17 cellular contexts compared by ENCODE assay signal in the genomic region with DNA sequence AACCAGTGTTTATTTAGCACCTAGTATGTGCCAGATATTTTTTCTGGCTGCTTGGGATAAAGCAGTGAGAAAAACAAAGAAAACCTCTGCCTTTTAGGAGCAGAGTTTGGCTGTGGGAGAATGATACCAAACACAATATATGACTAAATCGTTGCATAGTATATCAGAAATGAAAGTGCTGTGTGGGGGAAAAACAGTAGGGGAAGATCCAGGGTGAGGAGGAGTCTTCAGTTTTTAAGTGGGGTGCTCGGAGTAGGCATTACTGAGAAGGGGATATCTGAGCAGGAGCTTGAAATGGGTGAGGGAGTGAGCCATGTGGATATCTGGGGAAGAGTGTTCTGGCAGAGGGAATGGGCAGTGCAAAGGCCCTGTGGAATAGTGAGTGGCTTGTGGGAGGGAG.
"Had no signal": no experiment of that assay in that cellular context is flagged by ENCODE, and none has a peak within 500 bp of the region (broad histone marks: within the 10 kb centered on the region; RNA-seq: fewer than 3 reads in every experiment).

No MANE protein-coding gene starts in this region.

- H3K4me1 Mint-ChIP-seq: activated naive CD8-positive, alpha-beta T cell treated with anti-CD3 and anti-CD28 coated beads, Interleukin-2, amount 10 ng/mL, durations not matched to agents 7 days and 5 days had no signal

- DNase-seq: activated CD4-positive, alpha-beta T cell treated with anti-CD3 and anti-CD28 coated beads, Interleukin-2, amount 50 U/mL, for 4 hours; activated CD4-positive, CD25-positive, alpha-beta regulatory T cell; activated CD8-positive, alpha-beta memory T cell treated with anti-CD3 and anti-CD28 coated beads, Interleukin-2, amount 50 U/mL, for 4 hours; activated effector memory CD4-positive, alpha-beta T cell treated with Interleukin-2 at 50 U/mL for 16 hours; activated naive CD8-positive, alpha-beta T cell treated with anti-CD3 and anti-CD28 coated beads, Interleukin-2, amount 10 ng/mL, durations not matched to agents 7 days and 5 days; dermis blood vessel endothelial cell; effector memory CD8-positive, alpha-beta T cell; immature natural killer cell; mesendoderm; SIG-M5; sigmoid colon; stimulated activated CD4-positive, alpha-beta T cell treated with anti-CD3 and anti-CD28 coated beads, Interleukin-1b, Interleukin-23, amount 100 ng/mL, for 48 hours; uterus had no signal

- H3K9me3 ChIP-seq: ascending aorta, heart left ventricle, ovary, sigmoid colon, tibial nerve, uterus had no signal

- H3K27ac ChIP-seq: ascending aorta, ovary, sigmoid colon, tibial nerve, uterus had no signal

- H3K4me1 ChIP-seq: ascending aorta, sigmoid colon, tibial nerve, uterus had no signal

- H3K9me3 Mint-ChIP-seq: activated naive CD8-positive, alpha-beta T cell treated with anti-CD3 and anti-CD28 coated beads, Interleukin-2, amount 10 ng/mL, durations not matched to agents 7 days and 5 days; effector memory CD8-positive, alpha-beta T cell; immature natural killer cell had no signal

- H3K27me3 Mint-ChIP-seq: activated naive CD8-positive, alpha-beta T cell treated with anti-CD3 and anti-CD28 coated beads, Interleukin-2, amount 10 ng/mL, durations not matched to agents 7 days and 5 days; effector memory CD8-positive, alpha-beta T cell had no signal

- H3K27me3 ChIP-seq: ascending aorta, heart left ventricle, ovary, sigmoid colon, tibial nerve, uterus had no signal

- ATAC-seq: effector memory CD8-positive, alpha-beta T cell; heart left ventricle had no signal

- H3K4me3 ChIP-seq: ascending aorta, heart left ventricle, ovary, sigmoid colon, tibial nerve, uterus had no signal

- H3K36me3 ChIP-seq: ovary, uterus had no signal

- H3K4me3 Mint-ChIP-seq: activated naive CD8-positive, alpha-beta T cell treated with anti-CD3 and anti-CD28 coated beads, Interleukin-2, amount 10 ng/mL, durations not matched to agents 7 days and 5 days; effector memory CD8-positive, alpha-beta T cell; immature natural killer cell had no signal
